Comparison of ENCODE assay signal across 10 cellular contexts in genomic region chr19:30034321-30034720, GRCh38.
"Had no signal": no experiment of that assay in that cellular context is flagged by ENCODE, and none has a peak within 500 bp of the region (broad histone marks: within the 10 kb centered on the region; RNA-seq: fewer than 3 reads in every experiment).

No MANE protein-coding gene starts in this region.

- ATAC-seq: GM23338, HCT116 had no signal

- DNase-seq: GM23248, GOT3, H7, H9, HCEC 1CT, HFFc6 had no signal

- H3K9me3 ChIP-seq: HAP-1 had no signal

- H3K36me3 ChIP-seq: HAP-1 had no signal

- H3K4me2 ChIP-seq: GM23338 had no signal

- H3K27ac ChIP-seq: GM23248 had no signal

- H3K4me3 ChIP-seq: GM23248, GM23338, HAP-1 had no signal

- FAIRE-seq: H1 had no signal
